Comparison of ENCODE assay signal across 10 cellular contexts in the genomic region with DNA sequence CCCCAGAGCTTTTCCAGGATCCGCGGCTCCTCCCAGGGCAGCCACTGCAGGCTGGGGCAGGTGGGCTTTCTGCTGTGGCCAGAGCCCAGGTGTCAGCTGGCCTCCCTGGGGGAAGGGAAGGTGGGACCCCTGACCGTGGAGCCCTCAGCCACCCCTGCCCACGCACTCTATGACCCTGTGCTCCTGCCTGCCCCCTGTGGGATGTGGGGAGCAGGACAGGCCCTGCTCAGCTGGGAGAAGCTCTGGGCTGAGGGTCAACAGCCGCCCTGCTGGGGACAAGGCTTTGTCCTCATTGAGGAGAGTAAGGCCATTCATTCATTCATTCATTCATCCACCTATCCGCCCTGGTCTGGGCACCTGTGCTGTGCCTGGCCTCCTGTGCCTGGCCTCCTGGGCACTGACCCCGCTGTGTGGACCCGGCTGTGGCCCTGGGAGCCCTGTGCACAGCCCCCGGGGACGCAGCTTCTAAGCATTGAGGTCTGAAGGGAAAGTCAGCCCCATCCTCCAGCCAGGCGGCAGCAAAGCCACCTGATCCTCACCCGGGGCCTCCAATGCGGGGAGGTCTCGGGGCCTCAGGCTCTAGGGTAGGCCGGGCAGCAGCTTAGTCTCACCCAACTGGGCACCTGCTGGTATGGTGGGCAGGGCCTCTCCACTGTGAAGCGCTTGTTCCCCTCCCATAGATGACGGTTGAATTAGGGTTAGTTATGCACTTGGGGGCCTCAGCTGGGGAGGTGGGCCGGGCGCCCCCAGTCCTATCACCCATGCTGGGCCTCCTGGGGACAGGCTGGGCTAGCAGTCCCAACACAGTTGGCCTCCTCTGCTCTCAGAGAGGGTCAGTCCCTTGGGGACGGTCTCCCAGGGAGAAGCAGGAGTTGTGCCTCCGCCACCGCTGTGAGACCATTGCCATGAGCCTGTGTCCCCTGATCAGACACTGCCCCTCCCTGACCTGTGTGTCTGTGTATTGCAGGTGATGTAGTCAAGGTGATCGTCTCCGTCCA. TPM values are rescaled to one million over a fixed set of nuclear protein-coding genes. Genes with fewer than 3 reads are reported as not detected.
DNase-seq lines count a peak whose midpoint lies in the region; ATAC-seq and TF ChIP-seq lines count a peak whose summit lies in the region.
"Had no signal": no experiment of that assay in that cellular context is flagged by ENCODE, and none has a peak within 500 bp of the region (broad histone marks: within the 10 kb centered on the region; RNA-seq: fewer than 3 reads in every experiment).

No MANE protein-coding gene starts in this region.

- no peaks in the 10 kb centered on the region for H4K20me1 ChIP-seq in neural progenitor cell (ENCODE audit: low read depth)

- WGBS in aorta, 2 donors = 89% methylated on average over 24 of the region's 24 CpGs

- no peaks in the 10 kb centered on the region for H3K27me3 Mint-ChIP-seq in neural progenitor cell (ENCODE audit: insufficient read depth, low read depth)

- H3K4me3 ChIP-seq in HFF-Myc (replicated peaks; ENCODE audit: low read depth, low read length) (no peak overlapping the region), brain microvascular endothelial cell (ENCODE audit: low read depth, low read length) (no peak overlapping the region), neural progenitor cell (no peak overlapping the region), aorta (ENCODE audit: low read length in 2 of 2) (no peak overlapping the region)

- no peak overlapping the region for H3K9ac ChIP-seq in neural progenitor cell

- intact Hi-C loops in aorta (cut with DNase I) = no loop called here

- H3K36me3 Mint-ChIP-seq in neural progenitor cell = no peaks in the 10 kb centered on the region

- in situ Hi-C loops in brain microvascular endothelial cell (cut with HindIII; ENCODE audit: low pct_ligation_motif_present, low sequenced_read_pairs) = no loop called here

- TF ChIP-seq CTCF in HFF-Myc (IDR thresholded peaks at IDR 0.05; ENCODE audit: low read depth, low read length, missing control alignments) (peak; percentile 46), brain microvascular endothelial cell (IDR thresholded peaks at IDR 0.05; ENCODE audit: low read depth, low read length, missing control alignments) (peak; percentile 60), neural progenitor cell (IDR thresholded peaks at IDR 0.05) (peak; percentile 43)

- no peaks in the 10 kb centered on the region for H3K36me3 ChIP-seq in brain microvascular endothelial cell (replicated peaks)
- no peaks in the 10 kb centered on the region for H3K36me3 ChIP-seq in neural progenitor cell
- no peaks in the 10 kb centered on the region for H3K36me3 ChIP-seq in aorta (ENCODE audit: control insufficient read depth in 1 of 2, insufficient read depth in 2 of 2, low read length in 1 of 2)

- no peaks in the 10 kb centered on the region for H3K79me2 ChIP-seq in neural progenitor cell (ENCODE audit: low read depth)

- peaks cover 2% of the 10 kb centered on the region for H3K4me1 Mint-ChIP-seq in neural progenitor cell

- H3K27ac ChIP-seq in brain microvascular endothelial cell (no peak overlapping the region), neural progenitor cell (no peak overlapping the region), aorta (ENCODE audit: low read depth in 1 of 2, low read length in 2 of 2) (no peak overlapping the region)

- H3K4me3 Mint-ChIP-seq in neural progenitor cell = no peak overlapping the region

- H3K27me3 ChIP-seq in brain microvascular endothelial cell (replicated peaks) = no peaks in the 10 kb centered on the region
- H3K27me3 ChIP-seq in neural progenitor cell = no peaks in the 10 kb centered on the region
- H3K27me3 ChIP-seq in aorta (ENCODE audit: control insufficient read depth in 1 of 2, insufficient read depth in 2 of 2, low read length in 1 of 2) = no peaks in the 10 kb centered on the region

- H3K4me1 ChIP-seq in neural progenitor cell = no peaks in the 10 kb centered on the region
- no peaks in the 10 kb centered on the region for H3K4me1 ChIP-seq in aorta (ENCODE audit: control insufficient read depth in 1 of 2, insufficient read depth in 2 of 2, low read length in 2 of 2)

- no peaks in the 10 kb centered on the region for H3K9me3 ChIP-seq in neural progenitor cell (ENCODE audit: low read depth)
- H3K9me3 ChIP-seq in aorta (ENCODE audit: control insufficient read depth, low read length) = no peaks in the 10 kb centered on the region

- H2AFZ ChIP-seq in neural progenitor cell (replicated peaks) = no peak overlapping the region

- H3K9me3 Mint-ChIP-seq in neural progenitor cell = no peaks in the 10 kb centered on the region

- no peak overlapping the region for H3K4me2 ChIP-seq in neural progenitor cell

- no peak overlapping the region for H3K27ac Mint-ChIP-seq in neural progenitor cell

- ATAC-seq in aorta (ENCODE audit: low FRiP score) = no peak

- no peaks in the 10 kb centered on the region for H3F3A ChIP-seq in neural progenitor cell (ENCODE audit: low read depth)

- DNase-seq in D341Med (ENCODE audit: low spot score) (peak; percentile 29), HFF-Myc (ENCODE audit: extremely low read depth, low read depth) (no peak), brain microvascular endothelial cell (no peak), neural progenitor cell (ENCODE audit: low spot score) (peak; percentile 33), NCI-H510A (lab: John Stamatoyannopoulos, UW) (no peak), NCI-H526 treated with DMSO at 0.1 percent for 48 hours (lab: John Stamatoyannopoulos, UW) (no peak), aorta (no peak), NCI-H748 (lab: John Stamatoyannopoulos, UW; ENCODE audit: unreplicated experiment) (no peak)

RNA-seq across cellular contexts. Expression of a gene that starts 6.0 kb away (rescaled TPM):
- total RNA-seq in neural progenitor cell (ENCODE audit: low replicate concordance) (0.65 TPM in 1 of 2 replicates, not detected in the other), aorta (10 to 100 TPM; 33.9 to 89.1 TPM)
- 100 to 1,000 TPM in 1 of 2 donors, 10 to 100 TPM in 1; 55.7 to 137 TPM for polyA plus RNA-seq in aorta

RNA-seq across cellular contexts. Expression of a gene that starts 24.4 kb away (rescaled TPM):
- total RNA-seq in neural progenitor cell (ENCODE audit: low replicate concordance) = 10.0 and 29.6 TPM in 2 replicates
- 10 to 100 TPM in 1 of 2 donors, 1 to 10 TPM in 1; 7.1 to 15.1 TPM for total RNA-seq in aorta
- 1 to 10 TPM; 6.4 to 7.8 TPM for polyA plus RNA-seq in aorta

RNA-seq across cellular contexts. Expression of a gene that starts 32.1 kb away (rescaled TPM):
- 6.4 and 28.2 TPM in 2 replicates for total RNA-seq in neural progenitor cell (ENCODE audit: low replicate concordance)
- total RNA-seq in aorta = 1 to 10 TPM in 1 of 2 donors, under 1 TPM in 1; 0.36 to 2.1 TPM
- polyA plus RNA-seq in aorta = not detected
- total RNA-seq: renal cortical epithelial cell; T-helper 1 cell treated with Interleukin-12 subunit alpha and Interleukin-12 subunit beta and Interleukin-4 antibody, amounts not matched to agents 30 ng/mL and 1 ng/mL, for 36 hours had no signal

RNA-seq across cellular contexts. Expression of a gene that starts 35.8 kb away (rescaled TPM):
- total RNA-seq in neural progenitor cell (ENCODE audit: low replicate concordance) (30.6 and 53.9 TPM in 2 replicates), aorta (10 to 100 TPM; 19.6 to 28.2 TPM)
- 10 to 100 TPM in 1 of 2 donors, 1 to 10 TPM in 1; 5.5 to 22.2 TPM for polyA plus RNA-seq in aorta

Comparison
In these comparisons a context has a peak if more than half of its experiments do, and no peak if none do; other contexts are left out.
1. DNase-seq: peak in D341Med (single experiment) and neural progenitor cell (single experiment); none in HFF-Myc (single experiment), brain microvascular endothelial cell (single experiment), NCI-H510A (single experiment), NCI-H526 treated with DMSO at 0.1 percent for 48 hours (single experiment), aorta (0 of 2) and NCI-H748 (single experiment).
2. RNA of a gene that starts 6.0 kb away (total RNA-seq): 33.9 to 89.1 TPM in aorta; 0.65 TPM in neural progenitor cell; every median in the first group is over 10 times any median in the second.
3. Peak in every context shown above with its lines, with median percentiles within 50 percentile points of each other: CTCF ChIP-seq.